ENCODE assay signal across 8 cellular contexts in the genomic region with DNA sequence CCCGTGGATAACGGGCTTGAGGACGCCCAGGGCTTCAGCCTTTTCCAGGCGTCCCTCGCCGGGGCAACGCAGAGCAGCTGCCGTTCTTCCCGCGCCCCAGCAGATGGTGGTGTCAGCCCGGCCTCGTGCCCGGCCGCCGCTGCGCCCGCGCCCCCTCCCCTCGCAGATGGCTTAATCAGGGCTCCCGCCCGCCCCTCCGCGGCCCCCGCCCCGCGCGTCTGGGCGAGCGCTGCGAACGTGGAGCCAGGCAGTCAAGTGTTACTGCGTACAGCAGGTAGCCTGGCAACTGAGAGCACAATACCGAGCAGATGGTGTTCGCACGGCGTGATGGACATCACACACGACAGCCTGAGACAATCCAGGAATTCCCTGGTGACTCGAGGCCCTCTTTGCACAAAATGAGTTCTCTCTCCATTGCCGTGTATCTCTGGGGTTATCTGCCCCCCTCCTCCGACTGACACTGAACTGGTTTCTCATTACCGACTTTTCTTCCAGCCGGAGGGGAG.
DNase-seq lines count a peak whose midpoint lies in the region; ATAC-seq and TF ChIP-seq lines count a peak whose summit lies in the region.

No MANE protein-coding gene starts in this region.

- H3K9ac ChIP-seq in HUES6 (ENCODE audit: low read length) (peak overlapping the region; percentile 78), OCI-LY3 (ENCODE audit: low read length) (no peak overlapping the region)

- CTCF ChIA-PET in AG04450 (lab: Charles Lee), result interaction anchor here (0.7 to 3.1 kb wide), 13 partner anchors 14 to 625 kb away, joined by 3 to 19 read pairs (median 4); no protein-coding TSS in a partner anchor

- peaks cover 22% of the 10 kb centered on the region for H3K4me1 ChIP-seq in HUES6 (ENCODE audit: control insufficient read depth, insufficient read depth, low read length)
- H3K4me1 ChIP-seq in OCI-LY3 (ENCODE audit: low read length), result peaks cover 10% of the 10 kb centered on the region
- peaks cover 5% of the 10 kb centered on the region in 2 donors for H3K4me1 ChIP-seq in muscle layer of duodenum (ENCODE audit: control insufficient read depth in 1 of 2, insufficient read depth in 2 of 2, low read length in 2 of 2)

- H3K9me3 Mint-ChIP-seq in activated T-helper 17 cell treated with anti-CD3 and anti-CD28 coated beads, Interleukin-2, amount 50 U/mL, for 72 hours, result no peaks in the 10 kb centered on the region

- peak overlapping the region; percentile 70 for H3K4me2 ChIP-seq in OCI-LY3 (ENCODE audit: low read length)

- H3K4me3 ChIP-seq in AG04450 (ENCODE audit: low read depth, low read length) (peak overlapping the region; percentile 63), HUES6 (ENCODE audit: low read depth, low read length) (peak overlapping the region; percentile 68), OCI-LY3 (ENCODE audit: low read length) (peak overlapping the region; percentile 66), fibroblast of mammary gland (ENCODE audit: control insufficient read depth, low read depth, low read length) (peak overlapping the region; percentile 52), muscle layer of duodenum (ENCODE audit: low read depth in 1 of 2, low read length in 2 of 2) (peak overlapping the region; percentile 54 to 64)

- peak overlapping the region; percentile 48; the same call in 1 of the 2 replicates for H2AFZ ChIP-seq in OCI-LY3 (ENCODE audit: low read depth, low read length)

- DNase-seq in AG04450 (ENCODE audit: low read depth, low spot score) (no peak), fibroblast of mammary gland (ENCODE audit: low read depth) (peak; percentile 48)
- peak; percentile 18 to 31 for DNase-seq in stimulated activated CD8-positive, alpha-beta memory T cell treated with anti-CD3 and anti-CD28 coated beads, Interleukin-7, amount 100 ng/mL, for 48 hours (ENCODE audit: extremely low read depth in 1 of 2, low read depth in 1 of 2)

- POLR2A ChIA-PET in AG04450 (lab: Yijun Ruan, JAX), result interaction anchor here (0.6 kb wide), 1 partner anchor 347 kb away, joined by 3 read pairs; no protein-coding TSS in a partner anchor

- peaks cover 3% of the 10 kb centered on the region for H3K4me1 Mint-ChIP-seq in activated T-helper 17 cell treated with anti-CD3 and anti-CD28 coated beads, Interleukin-2, amount 50 U/mL, for 72 hours

- no peaks in the 10 kb centered on the region for H4K20me1 ChIP-seq in OCI-LY3 (ENCODE audit: insufficient read depth, low read length)

- H3K4me3 Mint-ChIP-seq in activated T-helper 17 cell treated with anti-CD3 and anti-CD28 coated beads, Interleukin-2, amount 50 U/mL, for 72 hours, result peak overlapping the region; percentile 41

- TF ChIP-seq CTCF in AG04450 (IDR thresholded peaks at IDR 0.05; ENCODE audit: low read depth, low read length), result peak; percentile 63
- TF ChIP-seq CTCF in OCI-LY3 (IDR thresholded peaks at IDR 0.05; ENCODE audit: low read depth, low read length), result peak; percentile 76
- TF ChIP-seq CTCF in fibroblast of mammary gland (conservative IDR thresholded peaks at IDR 0.05; ENCODE audit: control insufficient read depth, insufficient read depth, low read depth, low read length), result no peak

- H3K9me3 ChIP-seq in AG04450 (ENCODE audit: control insufficient read depth, insufficient read depth, low read length) (no peaks in the 10 kb centered on the region), HUES6 (ENCODE audit: control insufficient read depth, insufficient read depth, low read depth, low read length) (no peaks in the 10 kb centered on the region), OCI-LY3 (ENCODE audit: insufficient read depth, low read length) (no peaks in the 10 kb centered on the region), muscle layer of duodenum (ENCODE audit: control insufficient read depth in 1 of 2, low read length in 2 of 2) (no peaks in the 10 kb centered on the region)

- H3K27ac ChIP-seq in AG04450 (ENCODE audit: low read depth, low read length), result peak overlapping the region; percentile 61
- H3K27ac ChIP-seq in HUES6 (ENCODE audit: low read depth, low read length), result no peak overlapping the region; the same call in 1 of the 2 replicates
- H3K27ac ChIP-seq in OCI-LY3 (ENCODE audit: low read length), result no peak overlapping the region
- H3K27ac ChIP-seq in muscle layer of duodenum (ENCODE audit: low read length), result peak overlapping the region; percentile 80

- no peaks in the 10 kb centered on the region for H3K27me3 ChIP-seq in AG04450 (ENCODE audit: control insufficient read depth, insufficient read depth, low read length)
- peaks cover 22% of the 10 kb centered on the region for H3K27me3 ChIP-seq in HUES6 (ENCODE audit: control insufficient read depth, insufficient read depth, low read length)
- peaks cover 24% of the 10 kb centered on the region for H3K27me3 ChIP-seq in OCI-LY3 (ENCODE audit: low read depth, low read length)
- H3K27me3 ChIP-seq in muscle layer of duodenum (ENCODE audit: low read depth, low read length), result no peaks in the 10 kb centered on the region

- H3K36me3 ChIP-seq in HUES6 (ENCODE audit: control insufficient read depth, insufficient read depth, low read length), result no peaks in the 10 kb centered on the region
- H3K36me3 ChIP-seq in OCI-LY3 (replicated peaks; ENCODE audit: low read depth, low read length), result no peaks in the 10 kb centered on the region
- peaks cover 0 to 2% of the 10 kb centered on the region in 2 donors for H3K36me3 ChIP-seq in muscle layer of duodenum (ENCODE audit: control insufficient read depth in 1 of 2, insufficient read depth in 2 of 2, low read length in 2 of 2)

- H3K36me3 Mint-ChIP-seq in activated T-helper 17 cell treated with anti-CD3 and anti-CD28 coated beads, Interleukin-2, amount 50 U/mL, for 72 hours (ENCODE audit: low read depth), result no peaks in the 10 kb centered on the region

- no peaks in the 10 kb centered on the region for H3K79me2 ChIP-seq in OCI-LY3 (ENCODE audit: low read length)

- peaks cover 42% of the 10 kb centered on the region for H3K27me3 Mint-ChIP-seq in activated T-helper 17 cell treated with anti-CD3 and anti-CD28 coated beads, Interleukin-2, amount 50 U/mL, for 72 hours

- peak; percentile 49 for ATAC-seq in GM19043 (IDR thresholded peaks at IDR 0.05; ENCODE audit: low read depth, unreplicated experiment)
- ATAC-seq in activated T-helper 17 cell treated with anti-CD3 and anti-CD28 coated beads, Interleukin-2, amount 50 U/mL, for 72 hours (replicated peaks), result peak; percentile 75

- no peak overlapping the region for H3K27ac Mint-ChIP-seq in activated T-helper 17 cell treated with anti-CD3 and anti-CD28 coated beads, Interleukin-2, amount 50 U/mL, for 72 hours

Comparison
In these comparisons a context has a peak if more than half of its experiments do, and no peak if none do; other contexts are left out.
1. H3K27ac ChIP-seq: peak in AG04450 (single experiment) and muscle layer of duodenum (single experiment); none in HUES6 (single experiment) and OCI-LY3 (single experiment).
2. Peak in every context shown above with its lines, with median percentiles within 50 percentile points of each other: H3K4me3 ChIP-seq.